ENCODE assay signal across 1 cellular context in the genomic region with DNA sequence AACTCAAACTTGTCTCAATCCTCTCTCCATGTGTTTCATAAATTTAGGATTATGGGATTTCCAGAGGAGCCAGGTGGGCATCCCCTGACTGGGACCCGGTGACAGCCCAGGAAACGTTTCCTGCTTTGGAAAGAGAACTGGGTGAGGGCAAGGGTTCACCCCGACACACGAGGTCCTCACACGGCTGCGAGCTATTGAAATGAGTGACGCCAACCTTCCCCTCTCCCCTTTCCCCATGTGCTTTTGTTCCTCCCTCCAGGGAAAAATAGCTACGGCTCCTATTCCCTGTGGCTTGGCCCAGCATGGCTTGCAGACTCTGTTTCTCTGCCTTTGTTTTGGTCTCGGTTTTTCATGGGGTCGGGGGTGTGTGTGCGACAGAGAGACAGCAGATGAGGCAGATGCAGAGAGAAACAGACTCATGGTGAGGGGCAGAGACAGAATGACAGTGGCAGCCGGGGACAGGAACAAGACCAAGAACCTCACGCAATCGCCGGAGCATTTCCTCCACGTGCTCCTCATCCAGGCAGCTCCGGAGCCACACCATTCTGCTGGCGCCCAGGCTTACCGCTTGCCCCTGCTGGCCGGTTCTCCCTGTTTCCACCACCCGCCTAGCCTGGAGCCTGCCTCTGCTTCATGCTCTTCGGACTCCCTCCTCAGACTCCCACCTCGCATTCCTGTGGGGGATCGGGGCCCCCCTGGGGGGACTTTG.
TF ChIP-seq lines count a peak whose summit lies in the region.

No MANE protein-coding gene starts in this region.

TF ChIP-seq in IMR-90, 13 proteins besides CTCF, POLR2A, EP300 and RAD21 (continued from another document):
- no peak for TF ChIP-seq ELK1 (IDR thresholded peaks at IDR 0.05; ENCODE audit: borderline replicate concordance, low read depth, low read length)
- no peak for TF ChIP-seq CEBPB (IDR thresholded peaks at IDR 0.05; ENCODE audit: low read depth, low read length)
- no peak for TF ChIP-seq USF2 (IDR thresholded peaks at IDR 0.05; ENCODE audit: low read depth, low read length)
- TF ChIP-seq FOS (IDR thresholded peaks at IDR 0.05; ENCODE audit: low read depth, low read length), result no peak
- no peak for TF ChIP-seq MAFK (IDR thresholded peaks at IDR 0.05; ENCODE audit: low read depth, low read length)
